In genomic region chr12:124947013-124947412, GRCh38 we compare ENCODE assay signal across 23 cellular contexts. TPM values are rescaled to one million over a fixed set of nuclear protein-coding genes. Genes with fewer than 3 reads are reported as not detected.
DNase-seq lines count a peak whose midpoint lies in the region; ATAC-seq and TF ChIP-seq lines count a peak whose summit lies in the region.
"Had no signal": no experiment of that assay in that cellular context is flagged by ENCODE, and none has a peak within 500 bp of the region (broad histone marks: within the 10 kb centered on the region; RNA-seq: fewer than 3 reads in every experiment).

No MANE protein-coding gene starts in this region.

- no peaks in the 10 kb centered on the region for H3K79me2 ChIP-seq in PC-9 (ENCODE audit: low read depth)

- H2AK5ac ChIP-seq in neuronal stem cell (ENCODE audit: low read depth, low read length), result no peak overlapping the region

- no peak overlapping the region for H3K14ac ChIP-seq in neuronal stem cell (ENCODE audit: low read length)

- H3F3A ChIP-seq in PC-9 (ENCODE audit: insufficient read depth, low read depth), result peaks cover 9% of the 10 kb centered on the region; the same call in 1 of the 2 replicates

- no peak overlapping the region for H3K23ac ChIP-seq in neuronal stem cell (ENCODE audit: low read depth, low read length, poor library complexity)

- peaks cover 6% of the 10 kb centered on the region for H3K79me1 ChIP-seq in neuronal stem cell (ENCODE audit: low read depth, low read length)

- no peak overlapping the region for H2BK15ac ChIP-seq in neuronal stem cell (ENCODE audit: low read length)

- no peaks in the 10 kb centered on the region for H3K9me3 Mint-ChIP-seq in stimulated activated memory B cell treated with anti-CD40 and anti-IgM and Interleukin-4, amounts not matched to agents 10 μg/mL and 1 μg/mL and 100 μg/mL, for 72 hours
- H3K9me3 Mint-ChIP-seq: CD4-positive, CD25-positive, alpha-beta regulatory T cell; CD8-positive, alpha-beta T cell; GM23338; H9; HFFc6 had no signal

- CTCF ChIA-PET in PC-9 (lab: Charles Lee), result no interaction called here

- no peak overlapping the region for H2BK5ac ChIP-seq in neuronal stem cell (ENCODE audit: low read length)

- H3K9ac ChIP-seq in BLaER1 treated with 17β-estradiol and CSF1 and Interleukin-3, amounts not matched to agents 10 nM and 100 nM, result peak overlapping the region in 2 of 11 experiments; percentile 19 to 45; a peak in 1 of 22 replicates
- H3K9ac ChIP-seq in neuronal stem cell (ENCODE audit: low read depth, low read length, poor library complexity), result no peak overlapping the region

- H3K4me1 ChIP-seq in left ventricle myocardium inferior (peaks cover 15% of the 10 kb centered on the region), neuronal stem cell (ENCODE audit: control insufficient read depth in 2 of 2, insufficient read depth in 1 of 2, low read depth in 1 of 2, low read length in 2 of 2) (no peaks in the 10 kb centered on the region), psoas muscle (no peaks in the 10 kb centered on the region), PC-9 (replicated peaks; ENCODE audit: insufficient read depth) (no peaks in the 10 kb centered on the region)
- peaks cover 0 to 62% (median 57%) of the 10 kb centered on the region in 10 experiments; a peak in 16 of 20 replicates for H3K4me1 ChIP-seq in BLaER1 treated with 17β-estradiol and CSF1 and Interleukin-3, amounts not matched to agents 10 nM and 100 nM
- H3K4me1 ChIP-seq: A549, BE2C, Caco-2 had no signal

- peaks cover 4% of the 10 kb centered on the region for H3K4me1 Mint-ChIP-seq in stimulated activated memory B cell treated with anti-CD40 and anti-IgM and Interleukin-4, amounts not matched to agents 10 μg/mL and 1 μg/mL and 100 μg/mL, for 72 hours
- H3K4me1 Mint-ChIP-seq: GM23338, H9 had no signal

- H3K27ac Mint-ChIP-seq in stimulated activated memory B cell treated with anti-CD40 and anti-IgM and Interleukin-4, amounts not matched to agents 10 μg/mL and 1 μg/mL and 100 μg/mL, for 72 hours, result no peak overlapping the region
- H3K27ac Mint-ChIP-seq: CD4-positive, CD25-positive, alpha-beta regulatory T cell; CD8-positive, alpha-beta T cell; GM23338; HFFc6 had no signal

- H3K4me3 ChIP-seq in left ventricle myocardium inferior (no peak overlapping the region), neuronal stem cell (ENCODE audit: low read length in 2 of 2) (no peak overlapping the region), psoas muscle (no peak overlapping the region), PC-9 (no peak overlapping the region)
- no peak overlapping the region for H3K4me3 ChIP-seq in BLaER1 treated with 17β-estradiol and CSF1 and Interleukin-3, amounts not matched to agents 10 nM and 100 nM
- H3K4me3 ChIP-seq: A549, GM12878, GM23338 had no signal

- BruUV-seq in PC-9 (replicated peaks; lab: Mats Ljungman, UMichigan), result no TSS peak

- peak overlapping the region in 8 of 11 experiments; percentile 50 to 95 (median 84); a peak in 14 of 22 replicates for H3K4me2 ChIP-seq in BLaER1 treated with 17β-estradiol and CSF1 and Interleukin-3, amounts not matched to agents 10 nM and 100 nM
- H3K4me2 ChIP-seq in neuronal stem cell (ENCODE audit: insufficient read depth, low read length, poor library complexity, severe bottlenecking) (no peak overlapping the region), PC-9 (no peak overlapping the region)
- H3K4me2 ChIP-seq: A549, GM23338 had no signal

- H3K36me3 ChIP-seq in left ventricle myocardium inferior (peaks cover 49% of the 10 kb centered on the region), neuronal stem cell (replicated peaks in 1 of 2; ENCODE audit: control insufficient read depth in 2 of 2, insufficient read depth in 2 of 2, low read length in 2 of 2) (peaks cover 17 to 54% of the 10 kb centered on the region in 2 donors), psoas muscle (ENCODE audit: insufficient read depth in 1 of 2, low read depth in 1 of 2) (peaks cover 0 to 77% of the 10 kb centered on the region in 2 donors), PC-9 (ENCODE audit: low read depth) (no peaks in the 10 kb centered on the region; the same call in 1 of the 2 replicates)
- peaks cover 38 to 97% (median 78%) of the 10 kb centered on the region in 11 experiments for H3K36me3 ChIP-seq in BLaER1 treated with 17β-estradiol and CSF1 and Interleukin-3, amounts not matched to agents 10 nM and 100 nM

- H2AFZ ChIP-seq in neuronal stem cell (ENCODE audit: low read length) (no peak overlapping the region), PC-9 (no peak overlapping the region)
- H2AFZ ChIP-seq: GM23338 had no signal

- ATAC-seq in Right ventricle myocardium superior (ENCODE audit: poor library complexity) (no peak), psoas muscle (no peak)
- ATAC-seq in stimulated activated memory B cell treated with anti-CD40 and anti-IgM and Interleukin-4, amounts not matched to agents 10 μg/mL and 1 μg/mL and 100 μg/mL, for 72 hours, result peak; percentile 12
- ATAC-seq: CD8-positive, alpha-beta T cell; GM12878; GM23338 had no signal

- H3K27me3 ChIP-seq in left ventricle myocardium inferior (ENCODE audit: low read depth) (no peaks in the 10 kb centered on the region), neuronal stem cell (ENCODE audit: control insufficient read depth in 3 of 3, insufficient read depth in 3 of 3, low read depth in 1 of 3, low read length in 3 of 3) (no peaks in the 10 kb centered on the region), psoas muscle (ENCODE audit: insufficient read depth in 3 of 3, low read length in 2 of 3) (no peaks in the 10 kb centered on the region), PC-9 (ENCODE audit: insufficient read depth, low read depth) (no peaks in the 10 kb centered on the region)
- no peaks in the 10 kb centered on the region for H3K27me3 ChIP-seq in BLaER1 treated with 17β-estradiol and CSF1 and Interleukin-3, amounts not matched to agents 10 nM and 100 nM
- H3K27me3 ChIP-seq: BE2C had no signal

- no peak for DNase-seq in left ventricle myocardium inferior
- DNase-seq in Right ventricle myocardium superior, result no peak
- DNase-seq in neuronal stem cell (ENCODE audit: low spot score), result no peak
- no peak for DNase-seq in psoas muscle
- no peak for DNase-seq in PC-9
- DNase-seq: 8988T; ACHN; AML-193; BE2C; Caco-2; CD4-positive, CD25-positive, alpha-beta regulatory T cell; CD8-positive, alpha-beta T cell; DMS153; EL; GDM1; H9; HFFc6 had no signal

- H3K27ac ChIP-seq in left ventricle myocardium inferior (replicated peaks) (peak overlapping the region; percentile 56), neuronal stem cell (replicated peaks; ENCODE audit: low read length) (no peak overlapping the region), psoas muscle (no peak overlapping the region), PC-9 (no peak overlapping the region)
- H3K27ac ChIP-seq in BLaER1 treated with 17β-estradiol and CSF1 and Interleukin-3, amounts not matched to agents 10 nM and 100 nM, result no peak overlapping the region
- H3K27ac ChIP-seq: A549, C4-2B had no signal

- H4K8ac ChIP-seq in neuronal stem cell (ENCODE audit: low read depth, low read length), result no peak overlapping the region

- whole genome bisulfite sequencing in neuronal stem cell (ENCODE audit: extremely low coverage in 2 of 2, insufficient read length in 2 of 2, insufficient replicate concordance in 1 of 2), 2 donors, result no CpG with 5 or more reads among the region's 11 CpGs
- WGBS in psoas muscle, 3 donors, result 90 to 92% (median 92%) methylated on average over 9 to 11 of the region's 11 CpGs

- H2BK12ac ChIP-seq in neuronal stem cell (ENCODE audit: low read length), result peak overlapping the region; percentile 58

- intact Hi-C loops in left ventricle myocardium inferior (cut with micrococcal nuclease) (no loop called here), Right ventricle myocardium superior (cut with DNase I) (no loop called here), psoas muscle (cut with DNase I) (no loop called here), PC-9 (cut with micrococcal nuclease; ENCODE audit: unreplicated experiment) (no loop called here)

- no peak for TF ChIP-seq CTCF in left ventricle myocardium inferior (IDR thresholded peaks at IDR 0.05; ENCODE audit: borderline replicate concordance)
- no peak for TF ChIP-seq CTCF in psoas muscle (IDR thresholded peaks at IDR 0.05)
- no peak for TF ChIP-seq CTCF in PC-9 (conservative IDR thresholded peaks at IDR 0.05)

- H4K20me1 ChIP-seq in BLaER1 treated with 17β-estradiol and CSF1 and Interleukin-3, amounts not matched to agents 10 nM and 100 nM, result peaks cover 0 to 65% (median 38%) of the 10 kb centered on the region in 11 experiments; a peak in 16 of 22 replicates
- no peaks in the 10 kb centered on the region for H4K20me1 ChIP-seq in PC-9 (ENCODE audit: insufficient read depth)

- H3K4me3 Mint-ChIP-seq in stimulated activated memory B cell treated with anti-CD40 and anti-IgM and Interleukin-4, amounts not matched to agents 10 μg/mL and 1 μg/mL and 100 μg/mL, for 72 hours, result no peak overlapping the region
- H3K4me3 Mint-ChIP-seq: CD4-positive, CD25-positive, alpha-beta regulatory T cell; CD8-positive, alpha-beta T cell; GM23338; H9; HFFc6 had no signal

- H3K27me3 Mint-ChIP-seq in stimulated activated memory B cell treated with anti-CD40 and anti-IgM and Interleukin-4, amounts not matched to agents 10 μg/mL and 1 μg/mL and 100 μg/mL, for 72 hours, result no peaks in the 10 kb centered on the region

- H3K9me2 ChIP-seq in PC-9 (ENCODE audit: insufficient read depth), result no peaks in the 10 kb centered on the region

- no peak overlapping the region for H2BK120ac ChIP-seq in neuronal stem cell (ENCODE audit: low read depth, low read length)

- no peak overlapping the region for H3K18ac ChIP-seq in neuronal stem cell (ENCODE audit: low read length)

- no peaks in the 10 kb centered on the region for H3K9me3 ChIP-seq in left ventricle myocardium inferior (replicated peaks)
- H3K9me3 ChIP-seq in BLaER1 treated with 17β-estradiol and CSF1 and Interleukin-3, amounts not matched to agents 10 nM and 100 nM (replicated peaks in 1 of 11), result no peaks in the 10 kb centered on the region
- H3K9me3 ChIP-seq in neuronal stem cell (replicated peaks in 1 of 2; ENCODE audit: control insufficient read depth in 2 of 2, insufficient read depth in 1 of 2, low read depth in 1 of 2, low read length in 2 of 2), result no peaks in the 10 kb centered on the region
- no peaks in the 10 kb centered on the region for H3K9me3 ChIP-seq in psoas muscle
- H3K9me3 ChIP-seq in PC-9 (ENCODE audit: insufficient read depth, low read depth), result no peaks in the 10 kb centered on the region
- H3K9me3 ChIP-seq: A549, BE2C, Caco-2 had no signal

- H3K4ac ChIP-seq in neuronal stem cell (ENCODE audit: low read length), result no peak overlapping the region

- no peak overlapping the region for H4K91ac ChIP-seq in neuronal stem cell (ENCODE audit: low read depth, low read length, poor library complexity)

- POLR2A ChIA-PET in PC-9 (lab: Charles Lee; ENCODE audit: unreplicated experiment), result no interaction called here

- peaks cover 52% of the 10 kb centered on the region for H3K36me3 Mint-ChIP-seq in stimulated activated memory B cell treated with anti-CD40 and anti-IgM and Interleukin-4, amounts not matched to agents 10 μg/mL and 1 μg/mL and 100 μg/mL, for 72 hours

RNA-seq across cellular contexts. Expression of gene UBC, which starts 32.6 kb away (rescaled TPM):
- total RNA-seq in left ventricle myocardium inferior, result 1,154 TPM
- total RNA-seq in Right ventricle myocardium superior, result 1,120 TPM
- 841 TPM for polyA plus RNA-seq in neuronal stem cell (2013, experiment 1 of 2)
- polyA plus RNA-seq in neuronal stem cell (2013, experiment 2 of 2), result 847 TPM
- over 10,000 TPM in 1 of 4 donors, 1,000 to 10,000 TPM in 3; 2,036 to 18,039 (median 3,061) TPM for total RNA-seq in psoas muscle
- polyA plus RNA-seq in psoas muscle, result 1,000 to 10,000 TPM; 2,132 to 9,997 (median 2,719) TPM
- 748 and 783 TPM in 2 replicates for total RNA-seq in PC-9 (2021)

RNA-seq across cellular contexts. Expression of gene DHX37, which starts 41.9 kb away (rescaled TPM):
- total RNA-seq in left ventricle myocardium inferior (5.5 TPM), Right ventricle myocardium superior (4.9 TPM), psoas muscle (10 to 100 TPM; 15.0 to 29.4 (median 26.8) TPM), PC-9 (2021) (19.5 and 20.2 TPM in 2 replicates)
- polyA plus RNA-seq in neuronal stem cell (2013, experiment 1 of 2), result 5.1 TPM
- polyA plus RNA-seq in neuronal stem cell (2013, experiment 2 of 2), result 5.0 TPM
- 10 to 100 TPM; 21.6 to 49.7 (median 29.4) TPM for polyA plus RNA-seq in psoas muscle

RNA-seq across cellular contexts. Expression of gene BRI3BP, which starts 46.4 kb away (rescaled TPM):
- total RNA-seq in left ventricle myocardium inferior (4.3 TPM), Right ventricle myocardium superior (3.5 TPM), psoas muscle (1 to 10 TPM; 1.1 to 2.8 (median 1.4) TPM), PC-9 (2021) (11.6 and 19.4 TPM in 2 replicates)
- polyA plus RNA-seq in neuronal stem cell (2013, experiment 1 of 2), result 4.2 TPM
- polyA plus RNA-seq in neuronal stem cell (2013, experiment 2 of 2), result 4.2 TPM
- polyA plus RNA-seq in psoas muscle, result 1 to 10 TPM in 2 of 3 donors, under 1 TPM in 1; 0.72 to 2.8 (median 2.3) TPM

Comparison
In these comparisons a context has a peak if more than half of its experiments do, and no peak if none do; other contexts are left out.
1. H3K4me2 ChIP-seq: peak in BLaER1 treated with 17β-estradiol and CSF1 and Interleukin-3, amounts not matched to agents 10 nM and 100 nM (8 of 11); none in neuronal stem cell (single experiment) and PC-9 (single experiment).